In genomic region chr2:197450485-197450884, GRCh38 we compare ENCODE assay signal across 9 cellular contexts.
"Had no signal": no experiment of that assay in that cellular context is flagged by ENCODE, and none has a peak within 500 bp of the region (broad histone marks: within the 10 kb centered on the region; RNA-seq: fewer than 3 reads in every experiment).

No MANE protein-coding gene starts in this region.

- DNase-seq: activated CD4-positive, alpha-beta T cell treated with anti-CD3 and anti-CD28 coated beads, Interleukin-2, amount 10 ng/mL, durations not matched to agents 24 days and 14 days; activated CD8-positive, alpha-beta T cell treated with anti-CD3 and anti-CD28 coated beads for 36 hours; activated naive CD4-positive, alpha-beta T cell treated with anti-CD3 and anti-CD28 coated beads for 36 hours; activated T-cell treated with anti-CD3 and anti-CD28 coated beads, Interleukin-2, amount 50 U/mL, for 1 hour; body of pancreas; effector memory CD8-positive, alpha-beta T cell; foreskin fibroblast; stimulated activated CD4-positive, alpha-beta T cell treated with anti-CD3 and anti-CD28 coated beads, Interleukin-2, amount 100 ng/mL, for 48 hours; transverse colon had no signal

- H3K27me3 ChIP-seq: body of pancreas, transverse colon had no signal

- H3K4me3 ChIP-seq: body of pancreas, transverse colon had no signal

- H3K36me3 ChIP-seq: transverse colon had no signal

- H3K27ac ChIP-seq: body of pancreas, transverse colon had no signal

- ATAC-seq: activated CD8-positive, alpha-beta T cell treated with anti-CD3 and anti-CD28 coated beads for 36 hours; body of pancreas; effector memory CD8-positive, alpha-beta T cell had no signal

- H3K9me3 ChIP-seq: body of pancreas, transverse colon had no signal
